Comparison of ENCODE assay signal across 28 cellular contexts in genomic region chr5:114355086-114355830, GRCh38. TPM values are rescaled to one million over a fixed set of nuclear protein-coding genes. Genes with fewer than 3 reads are reported as not detected.
DNase-seq lines count a peak whose midpoint lies in the region; ATAC-seq, FAIRE-seq and TF ChIP-seq lines count a peak whose summit lies in the region.
"Had no signal": no experiment of that assay in that cellular context is flagged by ENCODE, and none has a peak within 500 bp of the region (broad histone marks: within the 10 kb centered on the region; RNA-seq: fewer than 3 reads in every experiment).

No MANE protein-coding gene starts in this region.

- CTCF ChIA-PET in H1 (lab: Charles Lee; ENCODE audit: partially characterized antibody): interaction anchor here (0.8 to 1.4 kb wide), 5 partner anchors 11 to 675 kb away, joined by 3 to 5 read pairs (median 3); no protein-coding TSS in a partner anchor

- WGBS in H1 (ENCODE audit: extremely low coverage in 1 of 2, insufficient coverage in 1 of 2, insufficient read length in 1 of 2, insufficient replicate concordance in 2 of 2, low coverage in 1 of 2, low lambda C conversion rate in 2 of 2, missing lambda C conversion rate in 1 of 2), 2 experiments: 69% methylated on average over 5 of the region's 5 CpGs; no CpG with 5 or more reads in 1 of the 2 experiments
- WGBS in tibial nerve, 2 donors: 60 to 77% methylated on average over 5 of the region's 5 CpGs

- no peaks in the 10 kb centered on the region for H3K79me1 ChIP-seq in H1 (ENCODE audit: low read depth, low read length)

- no peak overlapping the region for H2BK5ac ChIP-seq in H1 (ENCODE audit: low read depth, low read length)

- H3K27me3 Mint-ChIP-seq in neural progenitor cell (ENCODE audit: insufficient read depth, low read depth): peaks cover 6% of the 10 kb centered on the region

- H3K4me2 ChIP-seq in H1 (ENCODE audit: insufficient read depth in 1 of 2, low read depth in 2 of 2, low read length in 2 of 2) (no peak overlapping the region), neural progenitor cell (no peak overlapping the region)
- H3K4me2 ChIP-seq: KMS-11 had no signal

- H3K9me3 ChIP-seq in H1 (ENCODE audit: insufficient read depth in 2 of 2, low read depth in 1 of 2, low read length in 1 of 2) (no peaks in the 10 kb centered on the region), neural progenitor cell (ENCODE audit: low read depth) (no peaks in the 10 kb centered on the region), tibial nerve (no peaks in the 10 kb centered on the region)
- H3K9me3 ChIP-seq: HAP-1 had no signal

- no peak overlapping the region for H2BK15ac ChIP-seq in H1 (ENCODE audit: low read length)

- no peak overlapping the region for H2AK5ac ChIP-seq in H1 (ENCODE audit: low read depth, low read length)

- H3K36me3 ChIP-seq in H1 (ENCODE audit: control insufficient read depth in 2 of 4, insufficient read depth in 4 of 4, low read length in 3 of 4) (no peaks in the 10 kb centered on the region), neural progenitor cell (no peaks in the 10 kb centered on the region), tibial nerve (no peaks in the 10 kb centered on the region)
- H3K36me3 ChIP-seq: HAP-1 had no signal

- H3K18ac ChIP-seq in H1 (ENCODE audit: extremely low read depth, low read length): no peak overlapping the region

- no peak overlapping the region for H2BK12ac ChIP-seq in H1 (ENCODE audit: low read depth, low read length)

- H3K4me3 ChIP-seq in H1 (ENCODE audit: extremely low read depth in 1 of 4, insufficient read depth in 2 of 4, low read depth in 3 of 4, low read length in 4 of 4) (no peak overlapping the region), neural progenitor cell (no peak overlapping the region), tibial nerve (no peak overlapping the region)
- H3K4me3 ChIP-seq: HAP-1 had no signal

- peak overlapping the region; percentile 82 for H2AFZ ChIP-seq in H1 (ENCODE audit: low read length)
- peak overlapping the region; percentile 81 for H2AFZ ChIP-seq in neural progenitor cell (replicated peaks)

- POLR2A ChIA-PET in H1 (lab: Charles Lee; ENCODE audit: partially characterized antibody): no interaction called here

- H2BK20ac ChIP-seq in H1 (ENCODE audit: low read length): no peak overlapping the region

- H4K8ac ChIP-seq in H1 (ENCODE audit: extremely low read depth, insufficient read depth, low read length): no peak overlapping the region

- H3K27me3 ChIP-seq in H1 (replicated peaks in 1 of 4; ENCODE audit: control insufficient read depth in 3 of 4, extremely low read depth in 1 of 4, insufficient read depth in 3 of 4, low read length in 3 of 4) (no peaks in the 10 kb centered on the region), neural progenitor cell (no peaks in the 10 kb centered on the region), tibial nerve (peaks cover 0 to 13% of the 10 kb centered on the region in 2 donors)

- H3F3A ChIP-seq in neural progenitor cell (ENCODE audit: low read depth): peaks cover 15% of the 10 kb centered on the region

- peaks cover 12% of the 10 kb centered on the region for H3K4me1 Mint-ChIP-seq in neural progenitor cell
- H3K4me1 Mint-ChIP-seq: CD4-positive, CD25-positive, alpha-beta regulatory T cell; IgD-negative memory B cell had no signal

- H3K79me2 ChIP-seq in H1 (ENCODE audit: control insufficient read depth in 1 of 2, insufficient read depth in 2 of 2, low read length in 2 of 2): no peaks in the 10 kb centered on the region
- no peaks in the 10 kb centered on the region for H3K79me2 ChIP-seq in neural progenitor cell (ENCODE audit: low read depth)

- H3K4ac ChIP-seq in H1 (replicated peaks; ENCODE audit: insufficient read length, low read depth, low read length): no peak overlapping the region

- H3K14ac ChIP-seq in H1 (ENCODE audit: insufficient read length): no peak overlapping the region

- no peaks in the 10 kb centered on the region for H3K36me3 Mint-ChIP-seq in neural progenitor cell
- peaks cover 0 to 3% of the 10 kb centered on the region in 2 donors for H3K36me3 Mint-ChIP-seq in activated naive CD4-positive, alpha-beta T cell treated with anti-CD3 and anti-CD28 coated beads, Interleukin-2, amount 50 U/mL, for 72 hours
- H3K36me3 Mint-ChIP-seq: CD4-positive, CD25-positive, alpha-beta regulatory T cell; IgD-negative memory B cell had no signal

- H3K23me2 ChIP-seq in H1 (ENCODE audit: low read depth, low read length): no peaks in the 10 kb centered on the region

- no peak for ATAC-seq in HG03045 (IDR thresholded peaks at IDR 0.05; ENCODE audit: unreplicated experiment)
- no peak for ATAC-seq in activated naive CD4-positive, alpha-beta T cell treated with anti-CD3 and anti-CD28 coated beads, Interleukin-2, amount 50 U/mL, for 72 hours
- ATAC-seq: Panc1 had no signal

- H3K9ac ChIP-seq in H1 (replicated peaks in 1 of 4; ENCODE audit: extremely low read depth in 1 of 4, low read depth in 3 of 4, low read length in 3 of 4) (no peak overlapping the region), neural progenitor cell (no peak overlapping the region)
- H3K9ac ChIP-seq: KMS-11 had no signal

- H3K27ac Mint-ChIP-seq in neural progenitor cell: no peak overlapping the region
- no peak overlapping the region for H3K27ac Mint-ChIP-seq in activated naive CD4-positive, alpha-beta T cell treated with anti-CD3 and anti-CD28 coated beads, Interleukin-2, amount 50 U/mL, for 72 hours
- H3K27ac Mint-ChIP-seq: CD4-positive, CD25-positive, alpha-beta regulatory T cell; IgD-negative memory B cell had no signal

- no peak for FAIRE-seq in H1 (lab: Jason Lieb, UNC)
- FAIRE-seq: D721Med, GM18507, HTR-8/SVneo had no signal

- no peak for TF ChIP-seq RAD21 in H1 (IDR thresholded peaks at IDR 0.05 in 1 of 2, conservative IDR thresholded peaks at IDR 0.05 in 1 of 2; ENCODE audit: low read depth in 2 of 2, low read length in 2 of 2)

- H3K4me1 ChIP-seq in H1 (replicated peaks in 1 of 4; ENCODE audit: control insufficient read depth in 3 of 4, insufficient read depth in 4 of 4, low read length in 3 of 4) (peaks cover 0 to 22% (median under 1%) of the 10 kb centered on the region in 4 experiments; a peak in 3 of 7 replicates), neural progenitor cell (peaks cover 15% of the 10 kb centered on the region), tibial nerve (peaks cover 0 to 3% (median 1%) of the 10 kb centered on the region in 4 donors)
- H3K4me1 ChIP-seq: HAP-1 had no signal

- H3K23ac ChIP-seq in H1 (ENCODE audit: insufficient read length): no peak overlapping the region

- H4K20me1 ChIP-seq in H1 (replicated peaks in 1 of 2; ENCODE audit: control insufficient read depth in 1 of 2, insufficient read depth in 2 of 2, low read length in 2 of 2) (no peaks in the 10 kb centered on the region), neural progenitor cell (ENCODE audit: low read depth) (no peaks in the 10 kb centered on the region)

- no peak overlapping the region for H3K56ac ChIP-seq in H1 (replicated peaks; ENCODE audit: insufficient read length, low read depth, low read length)

- H3K9me3 Mint-ChIP-seq in neural progenitor cell: peaks cover 3% of the 10 kb centered on the region
- H3K9me3 Mint-ChIP-seq in activated naive CD4-positive, alpha-beta T cell treated with anti-CD3 and anti-CD28 coated beads, Interleukin-2, amount 50 U/mL, for 72 hours: peaks cover 0 to 4% of the 10 kb centered on the region in 2 donors
- H3K9me3 Mint-ChIP-seq: IgD-negative memory B cell had no signal

- TF ChIP-seq EP300 in H1 (IDR thresholded peaks at IDR 0.05; ENCODE audit: borderline replicate concordance in 1 of 2, low read depth in 2 of 2, low read length in 2 of 2): no peak
- TF ChIP-seq EP300 in tibial nerve (IDR thresholded peaks at IDR 0.05): no peak

- TF ChIP-seq CTCF in H1 (IDR thresholded peaks at IDR 0.05; ENCODE audit: control extremely low read depth in 1 of 3, insufficient read depth in 1 of 3, low read depth in 1 of 3, low read length in 3 of 3) (no peak), neural progenitor cell (IDR thresholded peaks at IDR 0.05) (no peak), tibial nerve (IDR thresholded peaks at IDR 0.05) (no peak)

- no peak overlapping the region for H4K91ac ChIP-seq in H1 (replicated peaks; ENCODE audit: insufficient read length, low read length)

- H3K4me3 Mint-ChIP-seq in neural progenitor cell: no peak overlapping the region
- H3K4me3 Mint-ChIP-seq: CD4-positive, CD25-positive, alpha-beta regulatory T cell; IgD-negative memory B cell had no signal

- TF ChIP-seq POLR2A in H1 (IDR thresholded peaks at IDR 0.05; ENCODE audit: control extremely low read depth in 1 of 2, low read depth in 2 of 2, low read length in 2 of 2) (no peak), tibial nerve (IDR thresholded peaks at IDR 0.05) (no peak)

- no peak overlapping the region for H2BK120ac ChIP-seq in H1 (replicated peaks; ENCODE audit: low read depth, low read length)

- peak overlapping the region; percentile 47 for H4K5ac ChIP-seq in H1 (ENCODE audit: insufficient read length, low read depth, low read length)

- peak; percentile 28 for DNase-seq in NOMO-1 treated with DMSO at 0.1 percent for 48 hours (lab: John Stamatoyannopoulos, UW; ENCODE audit: unreplicated experiment)
- DNase-seq in NOMO-1 (lab: John Stamatoyannopoulos, UW; ENCODE audit: unreplicated experiment in 2 of 2): no peak
- peak; percentile 60 for DNase-seq in MV-4-11 (lab: John Stamatoyannopoulos, UW)
- DNase-seq in H1 (ENCODE audit: low read depth in 1 of 2, low spot score in 2 of 2): no peak
- no peak for DNase-seq in neural progenitor cell (ENCODE audit: low spot score)
- no peak for DNase-seq in tibial nerve (ENCODE audit: low spot score in 2 of 2)
- DNase-seq in activated naive CD4-positive, alpha-beta T cell treated with anti-CD3 and anti-CD28 coated beads, Interleukin-2, amount 50 U/mL, for 72 hours (ENCODE audit: low spot score in 2 of 2): no peak
- DNase-seq: 8988T; ACHN; CD4-positive, CD25-positive, alpha-beta regulatory T cell; DMS53; NCI-H1694; NCI-H2029 treated with DMSO at 0.1 percent for 48 hours; NCI-H446 treated with DMSO at 0.1 percent for 48 hours; NCI-H526 treated with DMSO at 0.1 percent for 48 hours; SHP77; T-helper 1 cell had no signal

- H3K27ac ChIP-seq in H1 (ENCODE audit: low read depth, low read length) (no peak overlapping the region), neural progenitor cell (no peak overlapping the region), tibial nerve (no peak overlapping the region)
- H3K27ac ChIP-seq: KMS-11, RWPE1 had no signal

RNA-seq across cellular contexts. Expression of gene KCNN2, which starts 6.6 kb away (rescaled TPM):
- 18.6 and 19.4 TPM in 2 replicates for total RNA-seq in H1 (2021; fragmentation: NEBNext Ultra II Directional; extraction: Animal tissue kit (Norgen Biotek cat#: 25700))
- polyA plus RNA-seq in H1 (2011; rRNA removed): 13.1 and 13.6 TPM in 2 replicates
- 8.4 TPM for polyA plus RNA-seq in H1 (2011; cell fraction: cytosol; rRNA removed)
- polyA plus RNA-seq in H1 (2011; cell fraction: nucleus; rRNA removed): 14.7 TPM
- polyA plus RNA-seq in H1 (2012, experiment 1 of 2): 13.0 to 17.1 TPM (median 14.4 TPM) in 4 replicates
- polyA plus RNA-seq in H1 (2012, experiment 2 of 2): 14.0 TPM
- 18.0 TPM for polyA plus RNA-seq in H1 (2013, experiment 1 of 2)
- 18.6 TPM for polyA plus RNA-seq in H1 (2013, experiment 2 of 2)
- 32.0 and 35.1 TPM in 2 replicates for polyA minus RNA-seq in H1 (2011; rRNA and poly(A)+ RNA removed)
- polyA minus RNA-seq in H1 (2011; cell fraction: cytosol; rRNA and poly(A)+ RNA removed): 15.5 TPM
- polyA minus RNA-seq in H1 (2011; cell fraction: nucleus; rRNA and poly(A)+ RNA removed): 67.7 TPM
- total RNA-seq in neural progenitor cell (ENCODE audit: low replicate concordance): 5.2 and 6.2 TPM in 2 replicates
- total RNA-seq in tibial nerve: under 1 TPM in 2 of 4 donors, not detected in 2; 0.20 to 0.42 TPM
- not detected for total RNA-seq in activated naive CD4-positive, alpha-beta T cell treated with anti-CD3 and anti-CD28 coated beads, Interleukin-2, amount 50 U/mL, for 72 hours
- total RNA-seq: CD4-positive, CD25-positive, alpha-beta regulatory T cell; G401; OCI-LY7 had no signal
- polyA plus RNA-seq: CD4-positive, CD25-positive, alpha-beta regulatory T cell; IgD-negative memory B cell had no signal

Comparison
In these comparisons a context has a peak if more than half of its experiments do, and no peak if none do; other contexts are left out.
1. DNase-seq: peak in NOMO-1 treated with DMSO at 0.1 percent for 48 hours (single experiment) and MV-4-11 (single experiment); none in NOMO-1 (0 of 2), H1 (0 of 2), neural progenitor cell (single experiment), tibial nerve (0 of 2) and activated naive CD4-positive, alpha-beta T cell treated with anti-CD3 and anti-CD28 coated beads, Interleukin-2, amount 50 U/mL, for 72 hours (0 of 2).